Comparison of ENCODE assay signal across 9 cellular contexts in genomic region chr5:56950626-56951130, GRCh38. TPM values are rescaled to one million over a fixed set of nuclear protein-coding genes. Genes with fewer than 3 reads are reported as not detected.
A peak's percentile ranks its signal among the peaks of the same experiment; 100 is the strongest.
DNase-seq lines count a peak whose midpoint lies in the region; ATAC-seq, FAIRE-seq and TF ChIP-seq lines count a peak whose summit lies in the region.
"Had no signal": no experiment of that assay in that cellular context is flagged by ENCODE, and none has a peak within 500 bp of the region (broad histone marks: within the 10 kb centered on the region; RNA-seq: fewer than 3 reads in every experiment).

No MANE protein-coding gene starts in this region.

- no peaks in the 10 kb centered on the region for H3K9me3 ChIP-seq in small intestine (ENCODE audit: control insufficient read depth, low read depth)

- peak overlapping the region; percentile 79 to 90 for H3K4me3 ChIP-seq in cardiac fibroblast (replicated peaks in 1 of 2; ENCODE audit: low read depth in 2 of 2, low read length in 2 of 2)
- peak overlapping the region; percentile 85 to 100 for H3K4me3 ChIP-seq in small intestine (ENCODE audit: low read depth in 1 of 2, low read length in 2 of 2)

- H3K27me3 ChIP-seq in small intestine (ENCODE audit: control insufficient read depth in 2 of 2, insufficient read depth in 2 of 2, low read length in 2 of 2), result no peaks in the 10 kb centered on the region

- POLR2A ChIA-PET in activated B cell treated with CpG ODN at 0.5 μM for 24 hours (lab: Charles Lee), result interaction anchor here (0.5 to 2.3 kb wide), 8 partner anchors 35 to 269 kb away, joined by 3 to 20 read pairs (median 4); partner anchors contain the start of genes GPBP1 and SETD9

- no TSS peak for BruUV-seq in Calu3 (replicated peaks; lab: Mats Ljungman, UMichigan)

- CTCF ChIA-PET in Calu3 (lab: Charles Lee), result interaction anchor here (1.6 to 1.9 kb wide), 2 partner anchors 40 to 187 kb away, joined by 6 to 16 read pairs; partner anchors contain the start of gene SETD9
- CTCF ChIA-PET in activated B cell treated with CpG ODN at 0.5 μM for 24 hours (lab: Charles Lee), result interaction anchor here (0.6 to 2.4 kb wide), 5 partner anchors 50 to 680 kb away, joined by 3 to 12 read pairs (median 6); no protein-coding TSS in a partner anchor

- intact Hi-C loops in Calu3 (cut with micrococcal nuclease; ENCODE audit: unreplicated experiment), result loop anchor here (2.0 to 5.0 kb wide), 2 partner anchors 82 to 188 kb away; no protein-coding TSS in a partner anchor
- intact Hi-C loops in activated B cell treated with CpG ODN at 0.5 μM for 24 hours (cut with micrococcal nuclease), result loop anchor here (1.0 kb wide), 1 partner anchor 222 kb away; no protein-coding TSS in a partner anchor

- peak overlapping the region; percentile 82 for H3K4me3 Mint-ChIP-seq in Calu3 (ENCODE audit: low read depth, unreplicated experiment)
- peak overlapping the region; percentile 95 for H3K4me3 Mint-ChIP-seq in activated B cell treated with CpG ODN at 0.5 μM for 24 hours
- H3K4me3 Mint-ChIP-seq in immature natural killer cell, result peak overlapping the region; percentile 85 to 94 (median 91)

- ATAC-seq in GM21526 (IDR thresholded peaks at IDR 0.05; ENCODE audit: low FRiP score, unreplicated experiment) (peak; percentile 49), activated B cell treated with CpG ODN at 0.5 μM for 24 hours (ENCODE audit: low read depth) (peak; percentile 46)

- TF ChIP-seq CTCF in Calu3 (IDR thresholded peaks at IDR 0.05; ENCODE audit: unreplicated experiment) (no peak), activated B cell treated with CpG ODN at 0.5 μM for 24 hours (IDR thresholded peaks at IDR 0.05) (no peak), cardiac fibroblast (IDR thresholded peaks at IDR 0.05; ENCODE audit: low read depth, low read length) (no peak)

- no peak for FAIRE-seq in small intestine (lab: Jason Lieb, UNC)
- FAIRE-seq: islet of Langerhans had no signal

- H3K4me1 ChIP-seq in small intestine (ENCODE audit: control insufficient read depth in 2 of 2, insufficient read depth in 1 of 2, low read depth in 1 of 2, low read length in 1 of 2), result no peaks in the 10 kb centered on the region

- H3K36me3 Mint-ChIP-seq in Calu3 (ENCODE audit: insufficient read depth, unreplicated experiment) (peaks cover 37% of the 10 kb centered on the region), activated B cell treated with CpG ODN at 0.5 μM for 24 hours (ENCODE audit: low read depth) (peaks cover 13% of the 10 kb centered on the region), immature natural killer cell (peaks cover 4 to 9% (median 8%) of the 10 kb centered on the region in 3 donors)

- WGBS in small intestine, 3 donors, result 1% methylated on average over 34 of the region's 34 CpGs

- peak overlapping the region; percentile 28 for H3K27ac Mint-ChIP-seq in Calu3 (ENCODE audit: unreplicated experiment)
- H3K27ac Mint-ChIP-seq in activated B cell treated with CpG ODN at 0.5 μM for 24 hours, result peak overlapping the region; percentile 80
- peak overlapping the region; percentile 47 to 91 (median 74) for H3K27ac Mint-ChIP-seq in immature natural killer cell

- DNase-seq in Calu3 (peak; percentile 50), KG1 (lab: John Stamatoyannopoulos, UW) (peak; percentile 44), activated B cell treated with CpG ODN at 0.5 μM for 24 hours (peak; percentile 38), cardiac fibroblast (ENCODE audit: low read depth in 2 of 2) (peak; percentile 76 to 89), immature natural killer cell (peak; percentile 10 to 31 (median 25)), small intestine (peak; percentile 59), NCI-H128 (lab: John Stamatoyannopoulos, UW; ENCODE audit: unreplicated experiment) (no peak)

- H3K4me1 Mint-ChIP-seq in Calu3 (ENCODE audit: low read depth, unreplicated experiment) (peaks cover 22% of the 10 kb centered on the region), activated B cell treated with CpG ODN at 0.5 μM for 24 hours (peaks cover 20% of the 10 kb centered on the region), immature natural killer cell (peaks cover 23 to 26% of the 10 kb centered on the region in 2 donors)

- H3K27ac ChIP-seq in small intestine (ENCODE audit: low read depth in 1 of 2, low read length in 1 of 2), result peak overlapping the region; percentile 81 to 88

- no peaks in the 10 kb centered on the region for H3K27me3 Mint-ChIP-seq in Calu3 (ENCODE audit: unreplicated experiment)
- H3K27me3 Mint-ChIP-seq in activated B cell treated with CpG ODN at 0.5 μM for 24 hours, result peaks cover 4% of the 10 kb centered on the region
- H3K27me3 Mint-ChIP-seq in immature natural killer cell (ENCODE audit: low read depth in 3 of 3), result peaks cover 2 to 9% (median 7%) of the 10 kb centered on the region in 3 donors

- H3K9me3 Mint-ChIP-seq in Calu3 (ENCODE audit: low read depth, unreplicated experiment), result no peaks in the 10 kb centered on the region
- H3K9me3 Mint-ChIP-seq in activated B cell treated with CpG ODN at 0.5 μM for 24 hours, result no peaks in the 10 kb centered on the region
- no peaks in the 10 kb centered on the region for H3K9me3 Mint-ChIP-seq in immature natural killer cell

- H3K36me3 ChIP-seq in small intestine (ENCODE audit: control insufficient read depth in 2 of 2, insufficient read depth in 2 of 2, low read length in 2 of 2), result peaks cover 0 to 4% of the 10 kb centered on the region in 2 donors

RNA-seq across cellular contexts. Expression of gene MIER3, which starts 1.2 kb away (rescaled TPM):
- 24.1 and 26.3 TPM in 2 replicates for total RNA-seq in Calu3 (2022)
- total RNA-seq in activated B cell treated with CpG ODN at 0.5 μM for 24 hours, result 22.2 and 23.5 TPM in 2 replicates
- 10 to 100 TPM in 1 of 3 donors, 1 to 10 TPM in 2; 3.5 to 11.2 (median 5.3) TPM for polyA plus RNA-seq in immature natural killer cell
- polyA plus RNA-seq in small intestine, result 10 to 100 TPM in 2 of 3 donors, 1 to 10 TPM in 1; 7.1 to 35.4 (median 26.2) TPM

RNA-seq across cellular contexts. Expression of gene SETD9, which starts 41.3 kb away (rescaled TPM):
- total RNA-seq in Calu3 (2022) (11.1 and 11.9 TPM in 2 replicates), activated B cell treated with CpG ODN at 0.5 μM for 24 hours (3.4 and 6.2 TPM in 2 replicates)
- polyA plus RNA-seq in immature natural killer cell (10 to 100 TPM in 2 of 3 donors, 1 to 10 TPM in 1; 4.3 to 14.1 (median 10.2) TPM), small intestine (10 to 100 TPM; 10.1 to 29.2 (median 18.6) TPM)

Comparison
In these comparisons a context has a peak if more than half of its experiments do, and no peak if none do; other contexts are left out.
1. H3K27ac Mint-ChIP-seq: peak in every context shown above with its lines; median percentile 80 in activated B cell treated with CpG ODN at 0.5 μM for 24 hours; 74 in immature natural killer cell; 28 in Calu3.